Comparison of ENCODE assay signal across 9 cellular contexts in the genomic region with DNA sequence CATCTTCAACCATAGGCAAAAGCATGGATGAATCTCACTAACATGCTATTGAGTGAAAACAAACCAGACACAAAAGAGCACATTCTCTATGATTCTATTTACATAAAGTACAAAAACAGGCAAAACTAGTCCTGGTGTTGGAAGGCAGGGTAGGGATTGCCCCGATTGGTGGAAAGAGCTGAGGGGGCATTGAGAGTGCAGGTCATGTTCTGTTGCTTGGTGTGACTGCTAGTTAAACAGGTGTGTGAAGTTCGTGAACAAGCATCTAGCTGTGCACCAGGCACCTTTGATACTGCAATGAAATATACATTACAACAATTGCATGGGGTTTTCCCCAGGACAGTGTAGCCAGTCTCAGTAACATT. TPM values are rescaled to one million over a fixed set of nuclear protein-coding genes. Genes with fewer than 3 reads are reported as not detected.
A peak's percentile ranks its signal among the peaks of the same experiment; 100 is the strongest.
DNase-seq lines count a peak whose midpoint lies in the region; ATAC-seq and TF ChIP-seq lines count a peak whose summit lies in the region.
"Had no signal": no experiment of that assay in that cellular context is flagged by ENCODE, and none has a peak within 500 bp of the region (broad histone marks: within the 10 kb centered on the region; RNA-seq: fewer than 3 reads in every experiment).

No MANE protein-coding gene starts in this region.

- peaks cover 7% of the 10 kb centered on the region for H3K4me1 ChIP-seq in ectodermal cell (ENCODE audit: control insufficient read depth, insufficient read depth, low read length)
- H3K4me1 ChIP-seq in transverse colon = peaks cover 4 to 11% (median 7%) of the 10 kb centered on the region in 4 donors

- H3K4me1 Mint-ChIP-seq in activated T-cell treated with anti-CD3 and anti-CD28 coated beads, Interleukin-2, amount 50 U/mL, for 72 hours (ENCODE audit: low read depth) = peaks cover 4% of the 10 kb centered on the region
- H3K4me1 Mint-ChIP-seq in mesothelial cell of epicardium = peaks cover 21% of the 10 kb centered on the region
- H3K4me1 Mint-ChIP-seq: activated CD4-positive, alpha-beta T cell treated with anti-CD3 and anti-CD28 coated beads, Interleukin-2, amount 10 ng/mL, durations not matched to agents 24 days and 14 days had no signal

- H3K4me3 Mint-ChIP-seq in activated T-cell treated with anti-CD3 and anti-CD28 coated beads, Interleukin-2, amount 50 U/mL, for 72 hours = peak overlapping the region; percentile 11 to 51
- peak overlapping the region; percentile 52 for H3K4me3 Mint-ChIP-seq in mesothelial cell of epicardium
- H3K4me3 Mint-ChIP-seq: activated CD4-positive, alpha-beta T cell treated with anti-CD3 and anti-CD28 coated beads, Interleukin-2, amount 10 ng/mL, durations not matched to agents 24 days and 14 days had no signal

- TF ChIP-seq POLR2A in transverse colon (IDR thresholded peaks at IDR 0.05) = no peak

- H3K27me3 Mint-ChIP-seq in activated T-cell treated with anti-CD3 and anti-CD28 coated beads, Interleukin-2, amount 50 U/mL, for 72 hours (ENCODE audit: low read depth) = peaks cover 54% of the 10 kb centered on the region
- peaks cover 77% of the 10 kb centered on the region for H3K27me3 Mint-ChIP-seq in mesothelial cell of epicardium (ENCODE audit: low read depth)

- H3K9me3 Mint-ChIP-seq in activated T-cell treated with anti-CD3 and anti-CD28 coated beads, Interleukin-2, amount 50 U/mL, for 72 hours = no peaks in the 10 kb centered on the region
- no peaks in the 10 kb centered on the region for H3K9me3 Mint-ChIP-seq in mesothelial cell of epicardium
- H3K9me3 Mint-ChIP-seq: activated CD4-positive, alpha-beta T cell treated with anti-CD3 and anti-CD28 coated beads, Interleukin-2, amount 10 ng/mL, durations not matched to agents 24 days and 14 days had no signal

- no peak for TF ChIP-seq CTCF in mesothelial cell of epicardium (IDR thresholded peaks at IDR 0.05; ENCODE audit: unreplicated experiment)
- no peak for TF ChIP-seq CTCF in transverse colon (IDR thresholded peaks at IDR 0.05)
- TF ChIP-seq CTCF in GM13976 (IDR thresholded peaks at IDR 0.05; ENCODE audit: borderline replicate concordance, control extremely low read depth, extremely low read depth, insufficient read depth, missing control alignments) = no peak

- peak overlapping the region; percentile 50 for H3K4me3 ChIP-seq in ectodermal cell (ENCODE audit: insufficient read depth, low read depth, low read length)
- H3K4me3 ChIP-seq in transverse colon = peak overlapping the region; percentile 54 to 85 (median 68)

- TF ChIP-seq EP300 in transverse colon (IDR thresholded peaks at IDR 0.05; ENCODE audit: low read depth) = no peak

- in situ Hi-C loops in transverse colon (cut with MboI; ENCODE audit: low pct_ligation_motif_present in 1 of 4, low pct_unique_long_range_greater_than_20kb in 1 of 4, low sequenced_read_pairs in 3 of 4) (no loop called here), GM13976 (cut with MboI; ENCODE audit: low sequenced_read_pairs, unreplicated experiment) (no loop called here)

- ATAC-seq in activated T-cell treated with anti-CD3 and anti-CD28 coated beads, Interleukin-2, amount 50 U/mL, for 72 hours (replicated peaks in 1 of 2) = peak in 1 of 2 donors; percentile 26
- ATAC-seq in HG02852 (IDR thresholded peaks at IDR 0.05; ENCODE audit: unreplicated experiment) = no peak

- WGBS in ectodermal cell, 2 experiments = 42 to 45% methylated on average over 2 of the region's 2 CpGs
- WGBS in transverse colon (ENCODE audit: low coverage in 1 of 2), 2 donors = 16% methylated on average over 2 of the region's 2 CpGs; no CpG with 5 or more reads in 1 of the 2 donors

- no peak for DNase-seq in activated T-cell treated with anti-CD3 and anti-CD28 coated beads, Interleukin-2, amount 50 U/mL, for 72 hours
- no peak for DNase-seq in activated T-cell treated with anti-CD3 and anti-CD28 coated beads, Interleukin-2, amount 50 U/mL, for 48 hours
- DNase-seq in mesothelial cell of epicardium (ENCODE audit: low spot score in 2 of 2, unreplicated experiment in 2 of 2) (no peak), transverse colon (no peak), GM13976 (ENCODE audit: low spot score) (no peak)
- no peak for DNase-seq in activated effector memory CD4-positive, alpha-beta T cell treated with Interleukin-2 at 50 U/mL for 16 hours
- DNase-seq: activated CD4-positive, alpha-beta T cell treated with anti-CD3 and anti-CD28 coated beads, Interleukin-2, amount 10 ng/mL, durations not matched to agents 24 days and 14 days had no signal

- H3K27me3 ChIP-seq in ectodermal cell (ENCODE audit: control insufficient read depth, insufficient read depth, low read length, poor library complexity, severe bottlenecking) (peaks cover 66% of the 10 kb centered on the region), transverse colon (peaks cover 10% of the 10 kb centered on the region)

- H3K9me3 ChIP-seq in ectodermal cell (ENCODE audit: control insufficient read depth, low read length) (no peaks in the 10 kb centered on the region), transverse colon (no peaks in the 10 kb centered on the region)

- H3K36me3 ChIP-seq in ectodermal cell (ENCODE audit: control insufficient read depth, insufficient read depth, low read length) (no peaks in the 10 kb centered on the region), transverse colon (no peaks in the 10 kb centered on the region)

- no peak overlapping the region for H3K27ac Mint-ChIP-seq in activated T-cell treated with anti-CD3 and anti-CD28 coated beads, Interleukin-2, amount 50 U/mL, for 72 hours
- peak overlapping the region; percentile 3 for H3K27ac Mint-ChIP-seq in mesothelial cell of epicardium
- H3K27ac Mint-ChIP-seq: activated CD4-positive, alpha-beta T cell treated with anti-CD3 and anti-CD28 coated beads, Interleukin-2, amount 10 ng/mL, durations not matched to agents 24 days and 14 days had no signal

- H3K27ac ChIP-seq in ectodermal cell (ENCODE audit: insufficient read depth, low read depth, low read length, poor library complexity, severe bottlenecking) = no peak overlapping the region
- H3K27ac ChIP-seq in transverse colon = peak overlapping the region; percentile 71 to 84 (median 81)

- intact Hi-C loops in transverse colon (cut with DNase I; ENCODE audit: low total_unique reads) = no loop called here

- H3K36me3 Mint-ChIP-seq in activated T-cell treated with anti-CD3 and anti-CD28 coated beads, Interleukin-2, amount 50 U/mL, for 72 hours (ENCODE audit: insufficient read depth in 2 of 2) = no peaks in the 10 kb centered on the region
- no peaks in the 10 kb centered on the region for H3K36me3 Mint-ChIP-seq in mesothelial cell of epicardium

RNA-seq across cellular contexts. Expression of a gene that starts 26.3 kb away (rescaled TPM):
- total RNA-seq in activated T-cell treated with anti-CD3 and anti-CD28 coated beads, Interleukin-2, amount 50 U/mL, for 72 hours = not detected
- 0.30 TPM for polyA plus RNA-seq in ectodermal cell (2013, experiment 1 of 4)
- 0.64 TPM for polyA plus RNA-seq in ectodermal cell (2013, experiment 2 of 4)
- 0.16 TPM for polyA plus RNA-seq in ectodermal cell (2013, experiment 3 of 4)
- 0.41 TPM for polyA plus RNA-seq in ectodermal cell (2013, experiment 4 of 4)
- total RNA-seq in mesothelial cell of epicardium (2.1 to 3.4 TPM (median 2.4 TPM) in 3 replicates), transverse colon (10 to 100 TPM in 3 of 4 donors, 1 to 10 TPM in 1; 9.8 to 52.4 (median 31.3) TPM)
- total RNA-seq: activated CD4-positive, alpha-beta T cell treated with anti-CD3 and anti-CD28 coated beads, Interleukin-2, amount 10 ng/mL, durations not matched to agents 24 days and 14 days had no signal
